Comparison of ENCODE assay signal across 1 cellular context in genomic region chr2:170381678-170382077, GRCh38.
TF ChIP-seq lines count a peak whose summit lies in the region.

No MANE protein-coding gene starts in this region.

TF ChIP-seq in HepG2, 621 proteins besides CTCF, POLR2A, EP300 and RAD21 (continued from another document):
- TF ChIP-seq ZNF318 (CRISPR knock-in tag; IDR thresholded peaks at IDR 0.05) (no peak), RAD51 (IDR thresholded peaks at IDR 0.05; ENCODE audit: borderline replicate concordance) (peak; percentile 90), GABPA (IDR thresholded peaks at IDR 0.05; ENCODE audit: low read depth, low read length) (no peak), GABPA (CRISPR knock-in tag; IDR thresholded peaks at IDR 0.05; ENCODE audit: low read depth) (peak; percentile 52), CHD4 (IDR thresholded peaks at IDR 0.05; ENCODE audit: borderline replicate concordance, low read length) (no peak)
TF ChIP-seq in HepG2: peak in this region for 4.
